14 cellular contexts compared by ENCODE assay signal in the genomic region with DNA sequence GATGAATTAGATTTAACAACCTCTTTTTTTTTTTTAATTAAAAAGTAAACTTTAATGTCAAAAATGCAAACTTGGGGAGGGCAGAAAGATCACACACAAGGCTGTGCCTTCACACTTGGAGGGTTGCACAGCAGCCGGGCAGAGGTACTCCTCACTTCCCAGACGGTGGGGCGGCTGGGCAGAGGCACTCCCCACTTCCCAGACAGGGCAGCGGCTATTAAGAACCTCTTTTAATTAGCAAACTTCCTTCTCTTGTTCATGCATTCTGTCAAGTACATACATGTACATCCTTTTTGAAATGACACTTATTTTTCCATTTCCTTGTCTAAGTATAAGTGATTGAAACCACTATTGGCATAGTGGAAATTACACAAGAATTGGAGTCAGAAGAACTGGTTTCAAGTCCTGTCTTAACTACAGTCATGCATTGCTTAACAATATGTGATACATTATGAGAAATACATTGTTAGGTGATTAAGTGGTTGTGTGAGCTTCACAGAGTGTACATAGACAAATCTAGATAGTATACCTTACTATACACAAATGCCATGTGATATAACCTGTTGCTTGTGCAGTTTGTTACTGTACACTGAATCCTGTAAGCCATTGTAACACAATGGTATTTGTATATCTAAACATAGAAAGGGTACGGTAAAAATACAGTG. TPM values are rescaled to one million over a fixed set of nuclear protein-coding genes. Genes with fewer than 3 reads are reported as not detected.
DNase-seq lines count a peak whose midpoint lies in the region; ATAC-seq and TF ChIP-seq lines count a peak whose summit lies in the region.
"Had no signal": no experiment of that assay in that cellular context is flagged by ENCODE, and none has a peak within 500 bp of the region (broad histone marks: within the 10 kb centered on the region; RNA-seq: fewer than 3 reads in every experiment).

No MANE protein-coding gene starts in this region.

- H3K4me3 Mint-ChIP-seq in natural killer cell treated with Interleukin-12 subunit alpha and Interleukin-12 subunit beta and Interleukin-15 and Interleukin-18, amount 100 ng/mL, for 72 hours, result no peak overlapping the region
- H3K4me3 Mint-ChIP-seq in natural killer cell, result no peak overlapping the region

- H3K27ac Mint-ChIP-seq in natural killer cell treated with Interleukin-12 subunit alpha and Interleukin-12 subunit beta and Interleukin-15 and Interleukin-18, amount 100 ng/mL, for 72 hours, result no peak overlapping the region
- H3K27ac Mint-ChIP-seq in natural killer cell, result no peak overlapping the region

- H3K9me3 Mint-ChIP-seq in natural killer cell treated with Interleukin-12 subunit alpha and Interleukin-12 subunit beta and Interleukin-15 and Interleukin-18, amount 100 ng/mL, for 72 hours, result no peaks in the 10 kb centered on the region
- no peaks in the 10 kb centered on the region for H3K9me3 Mint-ChIP-seq in natural killer cell

- no peaks in the 10 kb centered on the region for H3K9me3 ChIP-seq in esophagus squamous epithelium
- H3K9me3 ChIP-seq in upper lobe of right lung, result no peaks in the 10 kb centered on the region

- no peak for TF ChIP-seq CTCF in natural killer cell (IDR thresholded peaks at IDR 0.05)
- no peak for TF ChIP-seq CTCF in RWPE1 (conservative IDR thresholded peaks at IDR 0.05; ENCODE audit: low read depth)
- TF ChIP-seq CTCF in esophagus squamous epithelium (IDR thresholded peaks at IDR 0.05), result no peak
- TF ChIP-seq CTCF in upper lobe of right lung (IDR thresholded peaks at IDR 0.05), result no peak

- H3K36me3 ChIP-seq in esophagus squamous epithelium (peaks cover 0 to 7% (median 0%) of the 10 kb centered on the region in 3 donors), upper lobe of right lung (no peaks in the 10 kb centered on the region)

- no peak for TF ChIP-seq POLR2A in esophagus squamous epithelium (IDR thresholded peaks at IDR 0.05)

- intact Hi-C loops in natural killer cell (cut with micrococcal nuclease), result no loop called here
- intact Hi-C loops in esophagus squamous epithelium (cut with DNase I), result no loop called here
- intact Hi-C loops in upper lobe of right lung (cut with DNase I), result no loop called here

- H3K4me3 ChIP-seq in esophagus squamous epithelium (no peak overlapping the region), upper lobe of right lung (no peak overlapping the region)

- no peak for DNase-seq in natural killer cell treated with Interleukin-12 subunit alpha and Interleukin-12 subunit beta and Interleukin-15 and Interleukin-18, amount 100 ng/mL, for 72 hours (ENCODE audit: low spot score)
- no peak for DNase-seq in natural killer cell
- DNase-seq in RWPE1 (ENCODE audit: low spot score), result peak; percentile 47
- DNase-seq in esophagus squamous epithelium (lab: John Stamatoyannopoulos, UW), result no peak
- DNase-seq in upper lobe of right lung, result no peak
- DNase-seq: foreskin fibroblast, GDM1, NCI-H1436, OCI-M1 had no signal

- peaks cover 14 to 15% of the 10 kb centered on the region in 2 donors for H3K4me1 Mint-ChIP-seq in natural killer cell treated with Interleukin-12 subunit alpha and Interleukin-12 subunit beta and Interleukin-15 and Interleukin-18, amount 100 ng/mL, for 72 hours (ENCODE audit: low read depth in 2 of 2)
- H3K4me1 Mint-ChIP-seq in natural killer cell, result peaks cover 14 to 21% of the 10 kb centered on the region in 2 donors

- POLR2A ChIA-PET in RWPE1 (lab: Yijun Ruan, JAX; ENCODE audit: low non-redundant PET), result no interaction called here

- CTCF ChIA-PET in RWPE1 (lab: Yijun Ruan, JAX), result interaction anchor here (0.6 to 0.9 kb wide), 4 partner anchors 12 to 170 kb away, joined by 3 to 4 read pairs (median 3); no protein-coding TSS in a partner anchor

- H3K27ac ChIP-seq in RWPE1 (peak overlapping the region; percentile 50; the same call in 1 of the 2 replicates), esophagus squamous epithelium (peak overlapping the region; percentile 59 to 86 (median 78)), upper lobe of right lung (no peak overlapping the region)
- H3K27ac ChIP-seq: KMS-11 had no signal

- no peaks in the 10 kb centered on the region for H3K27me3 Mint-ChIP-seq in natural killer cell treated with Interleukin-12 subunit alpha and Interleukin-12 subunit beta and Interleukin-15 and Interleukin-18, amount 100 ng/mL, for 72 hours
- no peaks in the 10 kb centered on the region for H3K27me3 Mint-ChIP-seq in natural killer cell (ENCODE audit: low read depth in 2 of 2)

- peak; percentile 69 to 74 for ATAC-seq in natural killer cell treated with Interleukin-12 subunit alpha and Interleukin-12 subunit beta and Interleukin-15 and Interleukin-18, amount 100 ng/mL, for 72 hours
- ATAC-seq in natural killer cell (no peak), upper lobe of right lung (peak; percentile 45), HG03520 (IDR thresholded peaks at IDR 0.05; ENCODE audit: unreplicated experiment) (no peak), HG02759 (IDR thresholded peaks at IDR 0.05; ENCODE audit: unreplicated experiment) (no peak), HG03280 (IDR thresholded peaks at IDR 0.05; ENCODE audit: unreplicated experiment) (no peak)
- ATAC-seq: left lobe of liver had no signal

- 38 to 62% methylated on average over 5 of the region's 5 CpGs for WGBS in esophagus squamous epithelium, 2 donors

- H3K4me1 ChIP-seq in esophagus squamous epithelium, result peaks cover 4 to 36% (median 4%) of the 10 kb centered on the region in 3 donors
- no peaks in the 10 kb centered on the region for H3K4me1 ChIP-seq in upper lobe of right lung

- H3K27me3 ChIP-seq in esophagus squamous epithelium (no peaks in the 10 kb centered on the region), upper lobe of right lung (no peaks in the 10 kb centered on the region)

- H3K36me3 Mint-ChIP-seq in natural killer cell treated with Interleukin-12 subunit alpha and Interleukin-12 subunit beta and Interleukin-15 and Interleukin-18, amount 100 ng/mL, for 72 hours, result no peaks in the 10 kb centered on the region
- peaks cover 5% of the 10 kb centered on the region for H3K36me3 Mint-ChIP-seq in natural killer cell

RNA-seq across cellular contexts. Expression of a gene that starts 26.5 kb away (rescaled TPM):
- total RNA-seq in natural killer cell treated with Interleukin-12 subunit alpha and Interleukin-12 subunit beta and Interleukin-15 and Interleukin-18, amount 100 ng/mL, for 72 hours, result 10 to 100 TPM; 13.5 to 16.6 TPM
- total RNA-seq in natural killer cell (10 to 100 TPM; 13.5 to 22.8 (median 15.2) TPM), esophagus squamous epithelium (10 to 100 TPM in 2 of 4 donors, 1 to 10 TPM in 2; 8.0 to 15.1 (median 10.4) TPM), upper lobe of right lung (18.2 TPM)

Comparison
In these comparisons a context has a peak if more than half of its experiments do, and no peak if none do; other contexts are left out.
1. ATAC-seq: peak in natural killer cell treated with Interleukin-12 subunit alpha and Interleukin-12 subunit beta and Interleukin-15 and Interleukin-18, amount 100 ng/mL, for 72 hours (2 of 2) and upper lobe of right lung (single experiment); none in natural killer cell (0 of 3), HG03520 (single experiment), HG02759 (single experiment) and HG03280 (single experiment).